Comparison of ENCODE assay signal across 7 cellular contexts in the genomic region with DNA sequence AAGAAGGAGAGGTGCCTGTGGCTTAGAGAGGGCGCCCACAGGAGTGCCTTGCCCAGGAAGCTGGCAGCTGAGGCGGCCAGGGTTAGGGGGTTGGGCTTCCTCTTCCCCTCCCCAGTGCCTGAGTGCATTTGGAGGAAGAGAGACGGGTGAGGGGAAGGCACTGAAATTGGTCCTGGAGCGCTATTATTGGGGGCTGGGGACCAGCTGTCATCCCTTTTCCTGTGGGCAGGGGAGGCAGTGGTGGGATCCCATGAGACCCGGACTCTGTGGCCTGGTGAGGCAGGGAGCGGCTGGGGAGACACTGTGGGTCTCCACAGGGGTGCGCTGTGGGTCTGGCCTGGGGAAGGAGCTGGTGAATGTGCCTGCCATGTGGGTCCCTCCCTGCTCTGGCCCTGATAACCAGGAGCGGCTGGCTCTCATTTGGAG.
DNase-seq lines count a peak whose midpoint lies in the region; ATAC-seq lines count a peak whose summit lies in the region.

No MANE protein-coding gene starts in this region.

- H3K27me3 ChIP-seq in H7 (ENCODE audit: control insufficient read depth, insufficient read depth, low read length), result no peaks in the 10 kb centered on the region

- ATAC-seq in GM19328 (IDR thresholded peaks at IDR 0.05; ENCODE audit: unreplicated experiment), result no peak
- ATAC-seq in GM19455 (IDR thresholded peaks at IDR 0.05; ENCODE audit: unreplicated experiment), result no peak

- peaks cover 0 to 20% (median 19%) of the 10 kb centered on the region in 3 donors for H3K36me3 Mint-ChIP-seq in immature natural killer cell

- peaks cover 0 to 8% (median 8%) of the 10 kb centered on the region in 3 donors for H3K27me3 Mint-ChIP-seq in immature natural killer cell (ENCODE audit: low read depth in 3 of 3)

- H3K4me3 ChIP-seq in H7 (ENCODE audit: insufficient read depth, low read depth, low read length), result no peak overlapping the region

- H3K4me3 Mint-ChIP-seq in immature natural killer cell, result peak overlapping the region; percentile 85 to 96 (median 87)

- H3K9me3 Mint-ChIP-seq in immature natural killer cell, result no peaks in the 10 kb centered on the region

- H3K27ac Mint-ChIP-seq in immature natural killer cell, result peak overlapping the region; percentile 88 to 97 (median 94)

- H3K4me1 Mint-ChIP-seq in immature natural killer cell, result peaks cover 95 to 98% of the 10 kb centered on the region in 2 donors

- peak; percentile 90 for DNase-seq in H7
- peak; percentile 52 for DNase-seq in SK-N-DZ (ENCODE audit: low spot score)
- DNase-seq in activated naive CD4-positive, alpha-beta T cell treated with Interleukin-2 at 50 U/mL for 16 hours, result peak; percentile 84
- DNase-seq in immature natural killer cell, result peak; percentile 75 to 80 (median 79)
- DNase-seq in stimulated activated CD8-positive, alpha-beta memory T cell treated with anti-CD3 and anti-CD28 coated beads, Interleukin-12 subunit alpha, Interleukin-12 subunit beta, amount 100 ng/mL, for 1 hour (ENCODE audit: low read depth), result peak; percentile 61

- H3K36me3 ChIP-seq in H7 (replicated peaks; ENCODE audit: control insufficient read depth, insufficient read depth, low read length), result no peaks in the 10 kb centered on the region
